Comparison of ENCODE assay signal across 14 cellular contexts in genomic region chr14:22418631-22419030, GRCh38.
A peak's percentile ranks its signal among the peaks of the same experiment; 100 is the strongest.
DNase-seq lines count a peak whose midpoint lies in the region; ATAC-seq and TF ChIP-seq lines count a peak whose summit lies in the region.
"Had no signal": no experiment of that assay in that cellular context is flagged by ENCODE, and none has a peak within 500 bp of the region (broad histone marks: within the 10 kb centered on the region; RNA-seq: fewer than 3 reads in every experiment).

No MANE protein-coding gene starts in this region.

- peaks cover 31% of the 10 kb centered on the region for H3K4me1 Mint-ChIP-seq in activated B cell treated with CpG ODN at 0.5 μM for 24 hours

- DNase-seq in AML-193 (lab: John Stamatoyannopoulos, UW) = peak; percentile 58 to 69
- DNase-seq in activated B cell treated with CpG ODN at 0.5 μM for 24 hours = no peak
- no peak for DNase-seq in cerebellum (ENCODE audit: low spot score)
- no peak for DNase-seq in mucosa of descending colon
- no peak for DNase-seq in iPS-NIHi7 (ENCODE audit: extremely low spot score)
- DNase-seq: amniotic stem cell, H7, NCI-H226, small intestine, upper lobe of left lung had no signal

- no peak overlapping the region for H3K4me3 Mint-ChIP-seq in activated B cell treated with CpG ODN at 0.5 μM for 24 hours

- no peaks in the 10 kb centered on the region for H3K27me3 Mint-ChIP-seq in activated B cell treated with CpG ODN at 0.5 μM for 24 hours

- CTCF ChIA-PET in activated B cell treated with CpG ODN at 0.5 μM for 24 hours (lab: Charles Lee) = no interaction called here

- TF ChIP-seq CTCF in activated B cell treated with CpG ODN at 0.5 μM for 24 hours (IDR thresholded peaks at IDR 0.05) (no peak), mucosa of descending colon (IDR thresholded peaks at IDR 0.05) (no peak)

- POLR2A ChIA-PET in activated B cell treated with CpG ODN at 0.5 μM for 24 hours (lab: Charles Lee) = interaction anchor here (0.6 to 1.0 kb wide), 4 partner anchors 14 to 454 kb away, joined by 3 to 5 read pairs (median 3); no protein-coding TSS in a partner anchor

- H3K9me3 Mint-ChIP-seq in activated B cell treated with CpG ODN at 0.5 μM for 24 hours = no peaks in the 10 kb centered on the region

- no peaks in the 10 kb centered on the region for H3K36me3 ChIP-seq in mucosa of descending colon (ENCODE audit: low read depth)
- H3K36me3 ChIP-seq: upper lobe of left lung had no signal

- no peaks in the 10 kb centered on the region for H3K4me1 ChIP-seq in mucosa of descending colon (ENCODE audit: low read depth)
- H3K4me1 ChIP-seq: A549 had no signal

- peak; percentile 74 for ATAC-seq in GM19043 (IDR thresholded peaks at IDR 0.05; ENCODE audit: low read depth, unreplicated experiment)
- ATAC-seq in HG03135 (IDR thresholded peaks at IDR 0.05; ENCODE audit: unreplicated experiment) = peak; percentile 57
- peak; percentile 10 for ATAC-seq in activated B cell treated with CpG ODN at 0.5 μM for 24 hours (ENCODE audit: low read depth)
- no peak for ATAC-seq in mucosa of descending colon
- ATAC-seq in HG03520 (IDR thresholded peaks at IDR 0.05; ENCODE audit: unreplicated experiment) = no peak
- ATAC-seq: A549 had no signal

- no peaks in the 10 kb centered on the region for H3K36me3 Mint-ChIP-seq in activated B cell treated with CpG ODN at 0.5 μM for 24 hours (ENCODE audit: low read depth)

- intact Hi-C loops in activated B cell treated with CpG ODN at 0.5 μM for 24 hours (cut with micrococcal nuclease) (no loop called here), mucosa of descending colon (cut with DNase I, micrococcal nuclease) (no loop called here)

- H3K27ac Mint-ChIP-seq in activated B cell treated with CpG ODN at 0.5 μM for 24 hours = no peak overlapping the region

- no peak overlapping the region for H3K4me3 ChIP-seq in mucosa of descending colon
- H3K4me3 ChIP-seq: A549, upper lobe of left lung had no signal

- H3K9me3 ChIP-seq in mucosa of descending colon = no peaks in the 10 kb centered on the region
- H3K9me3 ChIP-seq: A549, upper lobe of left lung had no signal

Comparison
In these comparisons a context has a peak if more than half of its experiments do, and no peak if none do; other contexts are left out.
1. DNase-seq: peak in AML-193 (2 of 2); none in activated B cell treated with CpG ODN at 0.5 μM for 24 hours (single experiment), cerebellum (single experiment), mucosa of descending colon (0 of 3) and iPS-NIHi7 (single experiment).
2. ATAC-seq: peak in GM19043 (single experiment), HG03135 (single experiment) and activated B cell treated with CpG ODN at 0.5 μM for 24 hours (single experiment); none in mucosa of descending colon (single experiment) and HG03520 (single experiment).